1 cellular context compared by ENCODE assay signal in genomic region chr17:58364270-58364942, GRCh38.
TF ChIP-seq lines count a peak whose summit lies in the region.

No MANE protein-coding gene starts in this region.

TF ChIP-seq in HepG2, 621 proteins besides CTCF, POLR2A, EP300 and RAD21 (continued from another document):
- TF ChIP-seq POLR2AphosphoS2 (IDR thresholded peaks at IDR 0.05; ENCODE audit: low read depth, low read length) (no peak), ZZZ3 (CRISPR knock-in tag; IDR thresholded peaks at IDR 0.05; ENCODE audit: borderline replicate concordance) (no peak), HNF1B (CRISPR knock-in tag; IDR thresholded peaks at IDR 0.05) (no peak), HOXA5 (CRISPR knock-in tag; IDR thresholded peaks at IDR 0.05) (peak; percentile 49; the same call in 1 of the 2 replicates), U2AF2 (IDR thresholded peaks at IDR 0.05; ENCODE audit: low read depth, low read length) (no peak), IKZF5 (CRISPR knock-in tag; IDR thresholded peaks at IDR 0.05) (peak; percentile 63; the same call in 1 of the 2 replicates), TP53 (CRISPR knock-in tag; conservative IDR thresholded peaks at IDR 0.05) (no peak), ZNF672 (CRISPR knock-in tag; IDR thresholded peaks at IDR 0.05) (no peak), ZBTB10 (CRISPR knock-in tag; IDR thresholded peaks at IDR 0.05; ENCODE audit: borderline replicate concordance) (no peak; the same call in 1 of the 2 replicates), SRY (CRISPR knock-in tag; IDR thresholded peaks at IDR 0.05) (0 out of 2 replicates have a peak, but pooled peaks have one; percentile 73), RAD51 (IDR thresholded peaks at IDR 0.05; ENCODE audit: borderline replicate concordance) (no peak), CERS6 (CRISPR knock-in tag; IDR thresholded peaks at IDR 0.05) (no peak), ZNF580 (CRISPR knock-in tag; IDR thresholded peaks at IDR 0.05; ENCODE audit: borderline replicate concordance, low read depth) (no peak), ZNF747 (CRISPR knock-in tag; IDR thresholded peaks at IDR 0.05; ENCODE audit: borderline replicate concordance) (0 out of 2 replicates have a peak, but pooled peaks have one; percentile 21), GABPA (IDR thresholded peaks at IDR 0.05; ENCODE audit: low read depth, low read length) (no peak), GABPA (CRISPR knock-in tag; IDR thresholded peaks at IDR 0.05; ENCODE audit: low read depth) (peak; percentile 40; the same call in 1 of the 2 replicates), ATM (IDR thresholded peaks at IDR 0.05; ENCODE audit: borderline replicate concordance) (no peak)
